In genomic region chr1:62318756-62319544, GRCh38 we compare ENCODE assay signal across 12 cellular contexts. TPM values are rescaled to one million over a fixed set of nuclear protein-coding genes. Genes with fewer than 3 reads are reported as not detected.
DNase-seq lines count a peak whose midpoint lies in the region; ATAC-seq, FAIRE-seq and TF ChIP-seq lines count a peak whose summit lies in the region.
"Had no signal": no experiment of that assay in that cellular context is flagged by ENCODE, and none has a peak within 500 bp of the region (broad histone marks: within the 10 kb centered on the region; RNA-seq: fewer than 3 reads in every experiment).

TSS of gene KANK4 (minus strand) at chr1:62319434. CDS start at chr1:62281564, 37,870 bp downstream.

- ATAC-seq in stimulated activated effector memory CD8-positive, alpha-beta T cell treated with anti-CD3 and anti-CD28 coated beads, Interleukin-12 subunit alpha, Interleukin-12 subunit beta, amount 100 ng/mL, for 72 hours, result peak; percentile 33
- ATAC-seq in HG02571 (IDR thresholded peaks at IDR 0.05; ENCODE audit: unreplicated experiment), result no peak

- no peaks in the 10 kb centered on the region for H3K36me3 ChIP-seq in astrocyte (ENCODE audit: insufficient read depth, low read length)

- FAIRE-seq in astrocyte (lab: Jason Lieb, UNC) (no peak), H54 (lab: Jason Lieb, UNC) (no peak)
- FAIRE-seq: A204.1 had no signal

- H3K9me3 Mint-ChIP-seq in astrocyte (ENCODE audit: unreplicated experiment), result no peaks in the 10 kb centered on the region
- H3K9me3 Mint-ChIP-seq in stimulated activated effector memory CD8-positive, alpha-beta T cell treated with anti-CD3 and anti-CD28 coated beads, Interleukin-12 subunit alpha, Interleukin-12 subunit beta, amount 100 ng/mL, for 72 hours, result no peaks in the 10 kb centered on the region

- no peak for TF ChIP-seq CTCF in astrocyte (IDR thresholded peaks at IDR 0.05; ENCODE audit: insufficient read depth, low read depth, low read length)

- H3K4me1 ChIP-seq in astrocyte (ENCODE audit: insufficient read depth, low read length), result peaks cover 16% of the 10 kb centered on the region

- H3K27ac ChIP-seq in astrocyte (ENCODE audit: low read depth, low read length), result no peak within 1 kb of the TSS

- no peaks in the 10 kb centered on the region for H3K36me3 Mint-ChIP-seq in astrocyte (ENCODE audit: low read depth, unreplicated experiment)
- H3K36me3 Mint-ChIP-seq in stimulated activated effector memory CD8-positive, alpha-beta T cell treated with anti-CD3 and anti-CD28 coated beads, Interleukin-12 subunit alpha, Interleukin-12 subunit beta, amount 100 ng/mL, for 72 hours, result no peaks in the 10 kb centered on the region

- TF ChIP-seq POLR2A in H54 (IDR thresholded peaks at IDR 0.05; ENCODE audit: low read depth, low read length), result no peak

- H3K4me1 Mint-ChIP-seq in astrocyte (ENCODE audit: low read depth, unreplicated experiment), result peaks cover 19% of the 10 kb centered on the region
- no peaks in the 10 kb centered on the region for H3K4me1 Mint-ChIP-seq in stimulated activated effector memory CD8-positive, alpha-beta T cell treated with anti-CD3 and anti-CD28 coated beads, Interleukin-12 subunit alpha, Interleukin-12 subunit beta, amount 100 ng/mL, for 72 hours

- H3K4me2 ChIP-seq in astrocyte (ENCODE audit: low read length), result peak within 1 kb of the TSS; percentile 83

- peak within 1 kb of the TSS; percentile 63 for H2AFZ ChIP-seq in astrocyte (ENCODE audit: low read depth, low read length)

- H3K79me2 ChIP-seq in astrocyte (ENCODE audit: insufficient read depth, low read length), result no peaks in the 10 kb centered on the region

- no peaks in the 10 kb centered on the region for H3K9me3 ChIP-seq in astrocyte (ENCODE audit: insufficient read depth, low read depth, low read length)

- H3K27me3 Mint-ChIP-seq in astrocyte (ENCODE audit: low read depth, unreplicated experiment), result peaks cover 22% of the 10 kb centered on the region

- no peak within 1 kb of the TSS for H3K27ac Mint-ChIP-seq in astrocyte (ENCODE audit: unreplicated experiment)
- H3K27ac Mint-ChIP-seq in stimulated activated effector memory CD8-positive, alpha-beta T cell treated with anti-CD3 and anti-CD28 coated beads, Interleukin-12 subunit alpha, Interleukin-12 subunit beta, amount 100 ng/mL, for 72 hours, result no peak within 1 kb of the TSS

- no peaks in the 10 kb centered on the region for H4K20me1 ChIP-seq in astrocyte (ENCODE audit: insufficient read depth, low read length)

- peak within 1 kb of the TSS; percentile 84 for H3K4me3 Mint-ChIP-seq in astrocyte (ENCODE audit: unreplicated experiment)
- no peak within 1 kb of the TSS for H3K4me3 Mint-ChIP-seq in stimulated activated effector memory CD8-positive, alpha-beta T cell treated with anti-CD3 and anti-CD28 coated beads, Interleukin-12 subunit alpha, Interleukin-12 subunit beta, amount 100 ng/mL, for 72 hours

- peak; percentile 53 for DNase-seq in DMS53 (lab: John Stamatoyannopoulos, UW)
- no peak for DNase-seq in DMS53 treated with DMSO at 0.1 percent for 48 hours (lab: John Stamatoyannopoulos, UW; ENCODE audit: unreplicated experiment)
- no peak for DNase-seq in astrocyte (ENCODE audit: low read depth)
- DNase-seq in left kidney (ENCODE audit: low read depth, low spot score), result peak; percentile 77
- DNase-seq in stimulated activated effector memory CD8-positive, alpha-beta T cell treated with anti-CD3 and anti-CD28 coated beads, Interleukin-12 subunit alpha, Interleukin-12 subunit beta, amount 100 ng/mL, for 72 hours (ENCODE audit: low spot score in 2 of 2), result no peak
- DNase-seq in NOMO-1 treated with DMSO at 0.1 percent for 48 hours (lab: John Stamatoyannopoulos, UW; ENCODE audit: unreplicated experiment), result no peak
- DNase-seq in H54 (ENCODE audit: insufficient read length, low spot score), result no peak
- DNase-seq: activated CD8-positive, alpha-beta memory T cell treated with anti-CD3 and anti-CD28 coated beads, Interleukin-2, amount 50 U/mL, for 48 hours; NCI-H1694 treated with DMSO at 0.1 percent for 48 hours had no signal

- peak within 1 kb of the TSS; percentile 52 for H3K4me3 ChIP-seq in astrocyte (ENCODE audit: insufficient read depth, low read depth, low read length)

- H3K9ac ChIP-seq in astrocyte (ENCODE audit: low read length), result no peak within 1 kb of the TSS

- H3K27me3 ChIP-seq in astrocyte (ENCODE audit: insufficient read depth, low read length), result peaks cover 47% of the 10 kb centered on the region

RNA-seq across cellular contexts. Expression of gene KANK4, which starts in this region (rescaled TPM):
- total RNA-seq in astrocyte, result 8.5 and 14.5 TPM in 2 replicates
- total RNA-seq: glomerular endothelial cell had no signal

Comparison
In these comparisons a context has a peak if more than half of its experiments do, and no peak if none do; other contexts are left out.
1. DNase-seq: peak in DMS53 (single experiment) and left kidney (single experiment); none in DMS53 treated with DMSO at 0.1 percent for 48 hours (single experiment), astrocyte (single experiment), stimulated activated effector memory CD8-positive, alpha-beta T cell treated with anti-CD3 and anti-CD28 coated beads, Interleukin-12 subunit alpha, Interleukin-12 subunit beta, amount 100 ng/mL, for 72 hours (0 of 2), NOMO-1 treated with DMSO at 0.1 percent for 48 hours (single experiment) and H54 (single experiment).